Comparison of ENCODE assay signal across 8 cellular contexts in the genomic region with DNA sequence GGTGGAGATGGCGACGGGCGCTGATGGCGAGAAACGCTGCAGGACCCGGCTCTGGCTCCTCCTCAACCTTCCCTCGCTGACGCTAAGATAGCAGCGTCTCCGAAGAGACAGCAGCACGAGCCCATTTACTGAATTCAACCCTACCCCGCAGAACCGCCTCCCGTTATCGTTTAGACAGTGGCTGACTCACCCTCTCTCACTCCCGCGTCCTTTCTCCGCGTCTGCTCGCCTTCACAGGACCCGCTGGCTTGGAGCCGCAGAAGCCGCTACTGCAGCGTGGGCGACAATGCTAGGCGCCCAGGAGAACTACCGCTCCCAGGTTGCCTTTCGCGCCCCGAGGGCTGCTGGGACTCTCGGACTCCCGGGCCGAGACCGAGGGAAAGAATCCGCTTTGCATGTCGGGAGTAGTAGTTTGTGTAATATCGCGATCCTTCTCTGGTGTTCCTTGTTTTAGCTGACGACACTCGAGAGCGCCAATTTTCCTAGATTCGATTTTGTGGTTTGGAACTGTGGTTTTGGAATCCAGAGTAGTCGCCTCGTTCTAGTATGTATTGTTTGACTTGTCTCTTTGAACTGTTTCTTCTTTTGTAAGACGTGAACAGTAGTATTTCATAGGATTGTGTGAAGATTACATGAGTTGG. TPM values are rescaled to one million over a fixed set of nuclear protein-coding genes. Genes with fewer than 3 reads are reported as not detected.
A peak's percentile ranks its signal among the peaks of the same experiment; 100 is the strongest.
DNase-seq lines count a peak whose midpoint lies in the region; ATAC-seq, FAIRE-seq and TF ChIP-seq lines count a peak whose summit lies in the region.

A gene with protein sequence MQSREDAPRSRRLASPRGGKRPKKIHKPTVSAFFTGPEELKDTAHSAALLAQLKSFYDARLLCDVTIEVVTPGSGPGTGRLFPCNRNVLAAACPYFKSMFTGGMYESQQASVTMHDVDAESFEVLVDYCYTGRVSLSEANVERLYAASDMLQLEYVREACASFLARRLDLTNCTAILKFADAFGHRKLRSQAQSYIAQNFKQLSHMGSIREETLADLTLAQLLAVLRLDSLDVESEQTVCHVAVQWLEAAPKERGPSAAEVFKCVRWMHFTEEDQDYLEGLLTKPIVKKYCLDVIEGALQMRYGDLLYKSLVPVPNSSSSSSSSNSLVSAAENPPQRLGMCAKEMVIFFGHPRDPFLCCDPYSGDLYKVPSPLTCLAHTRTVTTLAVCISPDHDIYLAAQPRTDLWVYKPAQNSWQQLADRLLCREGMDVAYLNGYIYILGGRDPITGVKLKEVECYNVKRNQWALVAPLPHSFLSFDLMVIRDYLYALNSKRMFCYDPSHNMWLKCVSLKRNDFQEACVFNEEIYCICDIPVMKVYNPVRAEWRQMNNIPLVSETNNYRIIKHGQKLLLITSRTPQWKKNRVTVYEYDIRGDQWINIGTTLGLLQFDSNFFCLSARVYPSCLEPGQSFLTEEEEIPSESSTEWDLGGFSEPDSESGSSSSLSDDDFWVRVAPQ (minus strand): TSS at position 291 of the 641 bp plus-strand sequence. CDS start 291 bp downstream, outside the sequence.

- H3K27me3 ChIP-seq in H1 (replicated peaks in 1 of 4; ENCODE audit: control insufficient read depth in 3 of 4, extremely low read depth in 1 of 4, insufficient read depth in 3 of 4, low read length in 3 of 4) = no peaks in the 10 kb centered on the region

- H3K23me2 ChIP-seq in H1 (ENCODE audit: low read depth, low read length) = peaks cover 10% of the 10 kb centered on the region; the same call in 1 of the 2 replicates

- H3K79me2 ChIP-seq in H1 (ENCODE audit: control insufficient read depth in 1 of 2, insufficient read depth in 2 of 2, low read length in 2 of 2) = peaks cover 4 to 39% of the 10 kb centered on the region in 2 experiments; a peak in 3 of 4 replicates

- H3K9me3 Mint-ChIP-seq in memory B cell = peaks cover 1% of the 10 kb centered on the region

- no peak within 1 kb of the TSS for H2BK20ac ChIP-seq in H1 (ENCODE audit: low read length)

- no peak within 1 kb of the TSS for H2AK5ac ChIP-seq in H1 (ENCODE audit: low read depth, low read length)

- TF ChIP-seq EP300 in H1 (IDR thresholded peaks at IDR 0.05; ENCODE audit: borderline replicate concordance in 1 of 2, low read depth in 2 of 2, low read length in 2 of 2) = no peak

- no peak within 1 kb of the TSS for H2BK5ac ChIP-seq in H1 (ENCODE audit: low read depth, low read length)

- H3K9ac ChIP-seq in H1 (replicated peaks in 1 of 4; ENCODE audit: extremely low read depth in 1 of 4, low read depth in 3 of 4, low read length in 3 of 4) = peak within 1 kb of the TSS; percentile 57 to 91 (median 78)

- H3K4me2 ChIP-seq in H1 (ENCODE audit: insufficient read depth in 1 of 2, low read depth in 2 of 2, low read length in 2 of 2) = peak within 1 kb of the TSS; percentile 77 to 90

- H3K27me3 Mint-ChIP-seq in memory B cell = no peaks in the 10 kb centered on the region

- H3K79me1 ChIP-seq in H1 (ENCODE audit: low read depth, low read length) = peaks cover 7% of the 10 kb centered on the region; the same call in 1 of the 2 replicates

- peaks cover 25% of the 10 kb centered on the region for H3K4me1 Mint-ChIP-seq in memory B cell

- H3K4me1 ChIP-seq in H1 (replicated peaks in 1 of 4; ENCODE audit: control insufficient read depth in 3 of 4, insufficient read depth in 4 of 4, low read length in 3 of 4) = peaks cover 3 to 11% (median 8%) of the 10 kb centered on the region in 4 experiments; a peak in 5 of 7 replicates

- in situ Hi-C loops in Caki2 (cut with HindIII; ENCODE audit: low pct_unique_long_range_greater_than_20kb, low sequenced_read_pairs) = no loop called here

- no peak within 1 kb of the TSS for H4K91ac ChIP-seq in H1 (replicated peaks; ENCODE audit: insufficient read length, low read length)

- 0 out of 2 replicates have a peak within 1 kb of the TSS, but pooled peaks have one; percentile 91 for H2AFZ ChIP-seq in H1 (ENCODE audit: low read length)

- H3K4ac ChIP-seq in H1 (replicated peaks; ENCODE audit: insufficient read length, low read depth, low read length) = no peak within 1 kb of the TSS

- WGBS in H1 (ENCODE audit: extremely low coverage in 1 of 2, insufficient coverage in 1 of 2, insufficient read length in 1 of 2, insufficient replicate concordance in 2 of 2, low coverage in 1 of 2, low lambda C conversion rate in 2 of 2, missing lambda C conversion rate in 1 of 2), 2 experiments = 1% methylated on average over 45 of the region's 45 CpGs; no CpG with 5 or more reads in 1 of the 2 experiments

- H3K4me3 ChIP-seq in H1 (ENCODE audit: extremely low read depth in 1 of 4, insufficient read depth in 2 of 4, low read depth in 3 of 4, low read length in 4 of 4) = peak within 1 kb of the TSS; percentile 69 to 87 (median 79)

- peak; percentile 80 to 84 for TF ChIP-seq POLR2A in H1 (IDR thresholded peaks at IDR 0.05; ENCODE audit: control extremely low read depth in 1 of 2, low read depth in 2 of 2, low read length in 2 of 2)

- H4K8ac ChIP-seq in H1 (ENCODE audit: extremely low read depth, insufficient read depth, low read length) = peak within 1 kb of the TSS; percentile 91; the same call in 1 of the 2 replicates

- H3K18ac ChIP-seq in H1 (ENCODE audit: extremely low read depth, low read length) = peak within 1 kb of the TSS; percentile 41; the same call in 1 of the 2 replicates

- no peak within 1 kb of the TSS for H3K14ac ChIP-seq in H1 (ENCODE audit: insufficient read length)

- H3K27ac Mint-ChIP-seq in memory B cell = peak within 1 kb of the TSS; percentile 87

- H4K5ac ChIP-seq in H1 (ENCODE audit: insufficient read length, low read depth, low read length) = no peak within 1 kb of the TSS

- TF ChIP-seq RAD21 in H1 (IDR thresholded peaks at IDR 0.05 in 1 of 2, conservative IDR thresholded peaks at IDR 0.05 in 1 of 2; ENCODE audit: low read depth in 2 of 2, low read length in 2 of 2) = peak in 1 of 2 experiments; percentile 1; a peak in 1 of 4 replicates

- H3K36me3 Mint-ChIP-seq in memory B cell = peaks cover 6% of the 10 kb centered on the region

- no peak within 1 kb of the TSS for H2BK15ac ChIP-seq in H1 (ENCODE audit: low read length)

- DNase-seq in Caki2 (ENCODE audit: low read depth) (peak; percentile 95), HUDEP-2 (lab: John Stamatoyannopoulos, UW; ENCODE audit: unreplicated experiment in 76 of 76) (peak; percentile 57 to 98 (median 95)), NOMO-1 treated with dmso at 0.1 percent for 144 hours (lab: John Stamatoyannopoulos, UW; ENCODE audit: unreplicated experiment) (peak; percentile 96), H1 (ENCODE audit: low read depth in 1 of 2, low spot score in 2 of 2) (peak; percentile 90 to 91), memory B cell (ENCODE audit: low spot score in 2 of 2) (peak; percentile 82 to 85)
- peak; percentile 81 for DNase-seq in activated CD8-positive, alpha-beta memory T cell treated with anti-CD3 and anti-CD28 coated beads, Interleukin-2, amount 50 U/mL, for 1 hour (ENCODE audit: extremely low read depth)
- peak; percentile 87 for DNase-seq in stimulated activated CD8-positive, alpha-beta memory T cell treated with anti-CD3 and anti-CD28 coated beads, Interleukin-12 subunit alpha, Interleukin-12 subunit beta, amount 100 ng/mL, for 1 hour (ENCODE audit: low read depth)

- H2BK120ac ChIP-seq in H1 (replicated peaks; ENCODE audit: low read depth, low read length) = no peak within 1 kb of the TSS

- FAIRE-seq in H1 (lab: Jason Lieb, UNC) = peak; percentile 78

- H3K27ac ChIP-seq in H1 (ENCODE audit: low read depth, low read length) = peak within 1 kb of the TSS; percentile 39; the same call in 1 of the 2 replicates

- no peak within 1 kb of the TSS for H2BK12ac ChIP-seq in H1 (ENCODE audit: low read depth, low read length)

- H3K23ac ChIP-seq in H1 (ENCODE audit: insufficient read length) = no peak within 1 kb of the TSS

- peaks cover 0 to 3% (median 0%) of the 10 kb centered on the region in 4 experiments; a peak in 2 of 8 replicates for H3K36me3 ChIP-seq in H1 (ENCODE audit: control insufficient read depth in 2 of 4, insufficient read depth in 4 of 4, low read length in 3 of 4)

- H4K20me1 ChIP-seq in H1 (replicated peaks in 1 of 2; ENCODE audit: control insufficient read depth in 1 of 2, insufficient read depth in 2 of 2, low read length in 2 of 2) = peaks cover 0 to 7% of the 10 kb centered on the region in 2 experiments

- CTCF ChIA-PET in H1 (lab: Charles Lee; ENCODE audit: partially characterized antibody) = interaction anchor here (1.8 kb wide), 1 partner anchor 64 kb away, joined by 5 read pairs; no protein-coding TSS in a partner anchor

- no peak for TF ChIP-seq CTCF in H1 (IDR thresholded peaks at IDR 0.05; ENCODE audit: control extremely low read depth in 1 of 3, insufficient read depth in 1 of 3, low read depth in 1 of 3, low read length in 3 of 3)

- peak within 1 kb of the TSS; percentile 99 for H3K4me3 Mint-ChIP-seq in memory B cell

- ATAC-seq in GM21390 (IDR thresholded peaks at IDR 0.05; ENCODE audit: unreplicated experiment) (peak; percentile 98), memory B cell (ENCODE audit: low read depth) (peak; percentile 97)

- H3K56ac ChIP-seq in H1 (replicated peaks; ENCODE audit: insufficient read length, low read depth, low read length) = no peak within 1 kb of the TSS

- no peaks in the 10 kb centered on the region for H3K9me3 ChIP-seq in H1 (ENCODE audit: insufficient read depth in 2 of 2, low read depth in 1 of 2, low read length in 1 of 2)

- POLR2A ChIA-PET in H1 (lab: Charles Lee; ENCODE audit: partially characterized antibody) = interaction anchor here (1.0 to 1.3 kb wide), 3 partner anchors 26 to 55 kb away, joined by 3 to 5 read pairs (median 3); no protein-coding TSS in a partner anchor

TF ChIP-seq in H1, 55 proteins besides CTCF, POLR2A, EP300 and RAD21 (continues in another document):
- TF ChIP-seq TEAD4 (IDR thresholded peaks at IDR 0.05; ENCODE audit: low read depth, low read length) (peak; percentile 19; the same call in 1 of the 2 replicates), RNF2 (IDR thresholded peaks at IDR 0.05; ENCODE audit: borderline replicate concordance, low read depth, low read length, missing control alignments, poor library complexity, severe bottlenecking) (no peak), SIX5 (IDR thresholded peaks at IDR 0.05; ENCODE audit: low read depth, low read length) (peak; percentile 97), GTF2F1 (IDR thresholded peaks at IDR 0.05; ENCODE audit: borderline replicate concordance, low read depth, low read length) (no peak)

RNA-seq across cellular contexts. Expression of the gene that starts here (rescaled TPM):
- 2.5 and 3.5 TPM in 2 replicates for total RNA-seq in Caki2 (2014; rRNA removed; shearing (Covaris generic); ENCODE audit: low replicate concordance)
- 10.2 and 11.3 TPM in 2 replicates for total RNA-seq in H1 (2021; fragmentation: NEBNext Ultra II Directional; extraction: Animal tissue kit (Norgen Biotek cat#: 25700))
- polyA plus RNA-seq in H1 (2011; rRNA removed) = 4.5 and 5.4 TPM in 2 replicates
- polyA plus RNA-seq in H1 (2011; cell fraction: cytosol; rRNA removed) = 5.2 TPM
- polyA plus RNA-seq in H1 (2011; cell fraction: nucleus; rRNA removed) = 3.7 TPM
- polyA plus RNA-seq in H1 (2012, experiment 1 of 2) = 4.4 to 6.2 TPM (median 5.7 TPM) in 4 replicates
- 0.81 TPM for polyA plus RNA-seq in H1 (2012, experiment 2 of 2)
- 4.8 TPM for polyA plus RNA-seq in H1 (2013, experiment 1 of 2)
- 4.5 TPM for polyA plus RNA-seq in H1 (2013, experiment 2 of 2)
- polyA minus RNA-seq in H1 (2011; rRNA and poly(A)+ RNA removed) = 15.7 and 16.6 TPM in 2 replicates
- 8.9 TPM for polyA minus RNA-seq in H1 (2011; cell fraction: cytosol; rRNA and poly(A)+ RNA removed)
- polyA minus RNA-seq in H1 (2011; cell fraction: nucleus; rRNA and poly(A)+ RNA removed) = 9.7 TPM

Comparison
In these comparisons a context has a peak if more than half of its experiments do, and no peak if none do; other contexts are left out.
1. Peak in every context shown above with its lines: DNase-seq, ATAC-seq, H3K4me3 ChIP-seq and H3K27ac ChIP-seq.